ENCODE assay signal across 8 cellular contexts in genomic region chr20:50844430-50845100, GRCh38. TPM values are rescaled to one million over a fixed set of nuclear protein-coding genes. Genes with fewer than 3 reads are reported as not detected.
DNase-seq lines count a peak whose midpoint lies in the region; ATAC-seq and TF ChIP-seq lines count a peak whose summit lies in the region.

No MANE protein-coding gene starts in this region.

- H3K4me1 Mint-ChIP-seq in activated T-helper 2 cell treated with anti-CD3 and anti-CD28 coated beads, Interferon-gamma antibody, Interleukin-2, Interleukin-4, amounts not matched to agents 10 μg/mL and 5 μg/mL and 100 μg/mL, durations not matched to agents 14 hours and 24 hours and 36 hours (ENCODE audit: low read depth) = peaks cover 8% of the 10 kb centered on the region
- peaks cover 16% of the 10 kb centered on the region for H3K4me1 Mint-ChIP-seq in endodermal cell
- H3K4me1 Mint-ChIP-seq in CD14-positive monocyte = peaks cover 16% of the 10 kb centered on the region

- no peak overlapping the region for H3K4me2 ChIP-seq in DND-41 (ENCODE audit: insufficient read depth, low read length)

- H3K9ac ChIP-seq in DND-41 (ENCODE audit: low read depth, low read length) = no peak overlapping the region
- H3K9ac ChIP-seq in endodermal cell (ENCODE audit: extremely low read depth, low read length, poor library complexity, severe bottlenecking) = no peak overlapping the region

- no peaks in the 10 kb centered on the region for H3K36me3 Mint-ChIP-seq in activated T-helper 2 cell treated with anti-CD3 and anti-CD28 coated beads, Interferon-gamma antibody, Interleukin-2, Interleukin-4, amounts not matched to agents 10 μg/mL and 5 μg/mL and 100 μg/mL, durations not matched to agents 14 hours and 24 hours and 36 hours (ENCODE audit: low read depth)
- H3K36me3 Mint-ChIP-seq in endodermal cell (ENCODE audit: low read depth) (no peaks in the 10 kb centered on the region), CD14-positive monocyte (peaks cover 0 to 2% of the 10 kb centered on the region in 2 donors)

- DNase-seq in DND-41 = peak; percentile 12
- DNase-seq in activated T-helper 2 cell treated with anti-CD3 and anti-CD28 coated beads, Interferon-gamma antibody, Interleukin-2, Interleukin-4, amounts not matched to agents 10 μg/mL and 5 μg/mL and 100 μg/mL, durations not matched to agents 14 hours and 24 hours and 36 hours (ENCODE audit: low spot score) = peak; percentile 18
- peak; percentile 84 for DNase-seq in prostate gland (ENCODE audit: low spot score)
- DNase-seq in endodermal cell = no peak
- DNase-seq in NCI-H69 (lab: John Stamatoyannopoulos, UW) = no peak
- no peak for DNase-seq in CD14-positive monocyte (ENCODE audit: low spot score)

- TF ChIP-seq POLR2A in prostate gland (IDR thresholded peaks at IDR 0.05) = no peak

- no peaks in the 10 kb centered on the region for H3K9me3 Mint-ChIP-seq in activated T-helper 2 cell treated with anti-CD3 and anti-CD28 coated beads, Interferon-gamma antibody, Interleukin-2, Interleukin-4, amounts not matched to agents 10 μg/mL and 5 μg/mL and 100 μg/mL, durations not matched to agents 14 hours and 24 hours and 36 hours
- no peaks in the 10 kb centered on the region for H3K9me3 Mint-ChIP-seq in endodermal cell
- H3K9me3 Mint-ChIP-seq in CD14-positive monocyte = no peaks in the 10 kb centered on the region

- H3K27ac Mint-ChIP-seq in activated T-helper 2 cell treated with anti-CD3 and anti-CD28 coated beads, Interferon-gamma antibody, Interleukin-2, Interleukin-4, amounts not matched to agents 10 μg/mL and 5 μg/mL and 100 μg/mL, durations not matched to agents 14 hours and 24 hours and 36 hours = no peak overlapping the region
- H3K27ac Mint-ChIP-seq in endodermal cell (no peak overlapping the region), CD14-positive monocyte (peak overlapping the region in 1 of 7 donors; percentile 24)

- H4K20me1 ChIP-seq in DND-41 (ENCODE audit: insufficient read depth, low read length) = peaks cover 5% of the 10 kb centered on the region; the same call in 1 of the 2 replicates

- H2AFZ ChIP-seq in DND-41 (ENCODE audit: low read depth, low read length) = no peak overlapping the region

- H3K27ac ChIP-seq in DND-41 (ENCODE audit: low read length) = no peak overlapping the region
- no peak overlapping the region for H3K27ac ChIP-seq in prostate gland
- no peak overlapping the region for H3K27ac ChIP-seq in endodermal cell (ENCODE audit: low read depth, low read length)

- peak; percentile 52 for ATAC-seq in DND-41 (ENCODE audit: insufficient read depth, low read depth)
- ATAC-seq in GM19463 (IDR thresholded peaks at IDR 0.05; ENCODE audit: unreplicated experiment) = peak; percentile 92
- peak; percentile 85 for ATAC-seq in HG03460 (IDR thresholded peaks at IDR 0.05; ENCODE audit: unreplicated experiment)

- WGBS in prostate gland = 65% methylated on average over 6 of the region's 9 CpGs
- 92 to 95% methylated on average over 7 to 9 of the region's 9 CpGs for WGBS in endodermal cell (ENCODE audit: insufficient coverage in 1 of 2, insufficient read length in 1 of 2), 2 experiments

- peaks cover 3% of the 10 kb centered on the region for H3K27me3 ChIP-seq in DND-41 (ENCODE audit: insufficient read depth, low read length, poor library complexity)
- H3K27me3 ChIP-seq in prostate gland (replicated peaks; ENCODE audit: insufficient read depth) = no peaks in the 10 kb centered on the region
- no peaks in the 10 kb centered on the region for H3K27me3 ChIP-seq in endodermal cell (ENCODE audit: control insufficient read depth, insufficient read depth, low read length, poor library complexity, severe bottlenecking)

- H3K4me3 ChIP-seq in DND-41 (ENCODE audit: low read depth in 1 of 2, low read length in 2 of 2) (no peak overlapping the region), prostate gland (no peak overlapping the region), endodermal cell (ENCODE audit: low read length) (no peak overlapping the region)

- intact Hi-C loops in activated T-helper 2 cell treated with anti-CD3 and anti-CD28 coated beads, Interferon-gamma antibody, Interleukin-2, Interleukin-4, amounts not matched to agents 10 μg/mL and 5 μg/mL and 100 μg/mL, durations not matched to agents 14 hours and 24 hours and 36 hours (cut with micrococcal nuclease) = no loop called here
- intact Hi-C loops in prostate gland (cut with DNase I) (no loop called here), CD14-positive monocyte (cut with micrococcal nuclease) (no loop called here)

- no peak overlapping the region for H3K4me3 Mint-ChIP-seq in activated T-helper 2 cell treated with anti-CD3 and anti-CD28 coated beads, Interferon-gamma antibody, Interleukin-2, Interleukin-4, amounts not matched to agents 10 μg/mL and 5 μg/mL and 100 μg/mL, durations not matched to agents 14 hours and 24 hours and 36 hours (ENCODE audit: low read depth)
- H3K4me3 Mint-ChIP-seq in endodermal cell (no peak overlapping the region), CD14-positive monocyte (no peak overlapping the region)

- no peaks in the 10 kb centered on the region for H3K79me2 ChIP-seq in DND-41 (ENCODE audit: insufficient read depth, low read length)

- no peaks in the 10 kb centered on the region for H3K27me3 Mint-ChIP-seq in activated T-helper 2 cell treated with anti-CD3 and anti-CD28 coated beads, Interferon-gamma antibody, Interleukin-2, Interleukin-4, amounts not matched to agents 10 μg/mL and 5 μg/mL and 100 μg/mL, durations not matched to agents 14 hours and 24 hours and 36 hours (ENCODE audit: low read depth)
- H3K27me3 Mint-ChIP-seq in endodermal cell (ENCODE audit: insufficient read depth) (no peaks in the 10 kb centered on the region), CD14-positive monocyte (ENCODE audit: low read depth in 3 of 3) (peaks cover 0 to 4% (median 3%) of the 10 kb centered on the region in 3 donors)

- H3K9me3 ChIP-seq in DND-41 (ENCODE audit: insufficient read depth, low read length, severe bottlenecking) (no peaks in the 10 kb centered on the region), prostate gland (no peaks in the 10 kb centered on the region), endodermal cell (ENCODE audit: control insufficient read depth, low read length) (no peaks in the 10 kb centered on the region)

- H3K4me1 ChIP-seq in DND-41 (ENCODE audit: insufficient read depth, low read length) = no peaks in the 10 kb centered on the region
- H3K4me1 ChIP-seq in prostate gland (replicated peaks) = no peaks in the 10 kb centered on the region
- no peaks in the 10 kb centered on the region for H3K4me1 ChIP-seq in endodermal cell (ENCODE audit: control insufficient read depth, insufficient read depth, low read length)

- TF ChIP-seq CTCF in DND-41 (IDR thresholded peaks at IDR 0.05; ENCODE audit: borderline replicate concordance, extremely low read depth, low read length, poor library complexity, severe bottlenecking) (no peak), prostate gland (IDR thresholded peaks at IDR 0.05) (no peak), endodermal cell (conservative IDR thresholded peaks at IDR 0.05) (no peak), CD14-positive monocyte (IDR thresholded peaks at IDR 0.05) (no peak)

- no peaks in the 10 kb centered on the region for H3K36me3 ChIP-seq in DND-41 (ENCODE audit: insufficient read depth, low read length)
- no peaks in the 10 kb centered on the region for H3K36me3 ChIP-seq in prostate gland
- H3K36me3 ChIP-seq in endodermal cell (ENCODE audit: control insufficient read depth, insufficient read depth, low read length) = no peaks in the 10 kb centered on the region

RNA-seq across cellular contexts. Expression of gene BCAS4, which starts 49.7 kb away (rescaled TPM):
- total RNA-seq in activated T-helper 2 cell treated with anti-CD3 and anti-CD28 coated beads, Interferon-gamma antibody, Interleukin-2, Interleukin-4, amounts not matched to agents 10 μg/mL and 5 μg/mL and 100 μg/mL, durations not matched to agents 14 hours and 24 hours and 36 hours = 7.4 and 8.7 TPM in 2 replicates
- total RNA-seq in prostate gland (10 to 100 TPM in 1 of 2 donors, 1 to 10 TPM in 1; 2.9 to 11.4 TPM), endodermal cell (10 to 100 TPM in 1 of 2 donors, 1 to 10 TPM in 1; 9.5 to 25.2 TPM)
- 10.0 TPM for polyA plus RNA-seq in endodermal cell (2013, experiment 1 of 2)
- 10.5 TPM for polyA plus RNA-seq in endodermal cell (2013, experiment 2 of 2)
- 1 to 10 TPM in 1 of 2 donors, under 1 TPM in 1; 0.69 to 1.0 TPM for polyA plus RNA-seq in CD14-positive monocyte

Comparison
In these comparisons a context has a peak if more than half of its experiments do, and no peak if none do; other contexts are left out.
1. DNase-seq: peak in DND-41 (single experiment), activated T-helper 2 cell treated with anti-CD3 and anti-CD28 coated beads, Interferon-gamma antibody, Interleukin-2, Interleukin-4, amounts not matched to agents 10 μg/mL and 5 μg/mL and 100 μg/mL, durations not matched to agents 14 hours and 24 hours and 36 hours (single experiment) and prostate gland (single experiment); none in endodermal cell (single experiment), NCI-H69 (single experiment) and CD14-positive monocyte (single experiment).
2. Peak in every context shown above with its lines, with median percentiles within 50 percentile points of each other: ATAC-seq.